Comparison of ENCODE assay signal across 1 cellular context in genomic region chr10:51014680-51015425, GRCh38.
TF ChIP-seq lines count a peak whose summit lies in the region.

No MANE protein-coding gene starts in this region.

TF ChIP-seq in IMR-90, 13 proteins besides CTCF, POLR2A, EP300 and RAD21 (continued from another document):
- TF ChIP-seq, protein P1, sequence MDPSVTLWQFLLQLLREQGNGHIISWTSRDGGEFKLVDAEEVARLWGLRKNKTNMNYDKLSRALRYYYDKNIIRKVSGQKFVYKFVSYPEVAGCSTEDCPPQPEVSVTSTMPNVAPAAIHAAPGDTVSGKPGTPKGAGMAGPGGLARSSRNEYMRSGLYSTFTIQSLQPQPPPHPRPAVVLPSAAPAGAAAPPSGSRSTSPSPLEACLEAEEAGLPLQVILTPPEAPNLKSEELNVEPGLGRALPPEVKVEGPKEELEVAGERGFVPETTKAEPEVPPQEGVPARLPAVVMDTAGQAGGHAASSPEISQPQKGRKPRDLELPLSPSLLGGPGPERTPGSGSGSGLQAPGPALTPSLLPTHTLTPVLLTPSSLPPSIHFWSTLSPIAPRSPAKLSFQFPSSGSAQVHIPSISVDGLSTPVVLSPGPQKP (IDR thresholded peaks at IDR 0.05; ENCODE audit: borderline replicate concordance, low read depth, low read length): no peak
- TF ChIP-seq SMC3 (IDR thresholded peaks at IDR 0.05; ENCODE audit: low read depth, low read length): no peak
- TF ChIP-seq FOS (IDR thresholded peaks at IDR 0.05; ENCODE audit: low read depth, low read length): no peak
- no peak for TF ChIP-seq MXI1 (IDR thresholded peaks at IDR 0.05; ENCODE audit: borderline replicate concordance, low read depth, low read length)
- TF ChIP-seq CEBPB (IDR thresholded peaks at IDR 0.05; ENCODE audit: low read depth, low read length): peak; percentile 48; the same call in 1 of the 2 replicates
- no peak for TF ChIP-seq RFX5 (IDR thresholded peaks at IDR 0.05; ENCODE audit: low read depth, low read length)
- no peak for TF ChIP-seq NFE2L2 (IDR thresholded peaks at IDR 0.05; ENCODE audit: low read depth, low read length)
